Comparison of ENCODE assay signal across 27 cellular contexts in the genomic region with DNA sequence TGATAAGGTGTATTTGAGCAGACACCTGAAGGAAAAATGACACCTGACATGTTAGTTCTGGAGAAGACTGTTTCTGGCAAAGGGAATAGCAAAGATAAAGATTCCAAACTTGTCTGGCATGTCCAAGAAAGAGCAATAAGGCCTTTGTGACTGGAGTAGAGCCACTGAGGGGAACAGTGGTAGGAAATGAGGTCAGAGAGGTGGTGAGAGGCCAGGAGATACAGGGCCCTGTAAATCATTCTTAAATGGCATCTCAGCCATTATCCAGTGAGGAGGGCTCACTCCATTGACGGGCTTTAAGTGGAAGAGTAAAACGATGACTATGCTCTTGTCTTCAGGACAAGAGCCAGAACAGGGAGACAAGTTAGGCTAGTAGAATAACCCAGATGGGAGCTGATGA.
"Had no signal": no experiment of that assay in that cellular context is flagged by ENCODE, and none has a peak within 500 bp of the region (broad histone marks: within the 10 kb centered on the region; RNA-seq: fewer than 3 reads in every experiment).

No MANE protein-coding gene starts in this region.

- ATAC-seq: heart right ventricle; left ventricle myocardium superior; lower lobe of right lung; naive thymus-derived CD8-positive, alpha-beta T cell; right lobe of liver; stimulated activated naive CD8-positive, alpha-beta T cell treated with anti-CD3 and anti-CD28 coated beads, Interleukin-15, amount 100 ng/mL, for 72 hours; upper lobe of right lung had no signal

- DNase-seq: colonic mucosa; effector CD8-positive, alpha-beta T cell; glutamatergic neuron; heart right ventricle; hippocampal formation; immature natural killer cell; left ventricle myocardium superior; lower lobe of right lung; naive thymus-derived CD8-positive, alpha-beta T cell; nephron progenitor cell; occipital lobe; ovary; right lobe of liver; small intestine; stimulated activated CD4-positive, alpha-beta T cell treated with anti-CD3 and anti-CD28 coated beads, Interleukin-12 subunit alpha, Interleukin-12 subunit beta, amount 100 ng/mL, for 4 hours; stimulated activated CD4-positive, alpha-beta T cell treated with anti-CD3 and anti-CD28 coated beads, Interleukin-1b, Interleukin-23, amount 100 ng/mL, for 48 hours; stimulated activated CD4-positive, alpha-beta T cell treated with anti-CD3 and anti-CD28 coated beads, Interleukin-4, amount 100 ng/mL, for 1 hour; stimulated activated CD8-positive, alpha-beta memory T cell treated with anti-CD3 and anti-CD28 coated beads, Interleukin-4, amount 100 ng/mL, for 48 hours; stimulated activated naive CD4-positive, alpha-beta T cell; stimulated activated naive CD8-positive, alpha-beta T cell treated with anti-CD3 and anti-CD28 coated beads, Interleukin-15, amount 100 ng/mL, for 72 hours; transverse colon; upper lobe of right lung; uterus had no signal

- H3K27me3 Mint-ChIP-seq: dendritic cell treated with granulocyte-macrophage colony-stimulating factor and Interleukin-4, amounts not matched to agents 40 ng/mL and 50 ng/mL, for 4 days; naive thymus-derived CD8-positive, alpha-beta T cell; stimulated activated naive CD8-positive, alpha-beta T cell treated with anti-CD3 and anti-CD28 coated beads, Interleukin-15, amount 100 ng/mL, for 72 hours had no signal

- H3K4me1 ChIP-seq: colonic mucosa, uterus had no signal

- H3K36me3 ChIP-seq: colonic mucosa, esophagus muscularis mucosa, heart right ventricle, lower lobe of right lung, ovary, right lobe of liver, suprapubic skin, transverse colon, upper lobe of right lung, uterus had no signal

- H3K27ac ChIP-seq: colonic mucosa, esophagus muscularis mucosa, foreskin keratinocyte, heart right ventricle, lower lobe of right lung, ovary, right lobe of liver, suprapubic skin, transverse colon, upper lobe of right lung, uterus had no signal

- H3K27ac Mint-ChIP-seq: dendritic cell treated with granulocyte-macrophage colony-stimulating factor and Interleukin-4, amounts not matched to agents 40 ng/mL and 50 ng/mL, for 4 days; immature natural killer cell; naive thymus-derived CD8-positive, alpha-beta T cell; nephron progenitor cell; stimulated activated naive CD8-positive, alpha-beta T cell treated with anti-CD3 and anti-CD28 coated beads, Interleukin-15, amount 100 ng/mL, for 72 hours had no signal

- H3K4me3 ChIP-seq: colonic mucosa, esophagus muscularis mucosa, heart right ventricle, lower lobe of right lung, ovary, right lobe of liver, suprapubic skin, transverse colon, upper lobe of right lung, uterus had no signal

- H3K4me3 Mint-ChIP-seq: dendritic cell treated with granulocyte-macrophage colony-stimulating factor and Interleukin-4, amounts not matched to agents 40 ng/mL and 50 ng/mL, for 4 days; immature natural killer cell; naive thymus-derived CD8-positive, alpha-beta T cell; nephron progenitor cell; stimulated activated naive CD8-positive, alpha-beta T cell treated with anti-CD3 and anti-CD28 coated beads, Interleukin-15, amount 100 ng/mL, for 72 hours had no signal

- H3K9me3 ChIP-seq: colonic mucosa, esophagus muscularis mucosa, heart right ventricle, lower lobe of right lung, ovary, right lobe of liver, suprapubic skin, transverse colon, upper lobe of right lung, uterus had no signal

- H3K9me3 Mint-ChIP-seq: dendritic cell treated with granulocyte-macrophage colony-stimulating factor and Interleukin-4, amounts not matched to agents 40 ng/mL and 50 ng/mL, for 4 days; immature natural killer cell; naive thymus-derived CD8-positive, alpha-beta T cell; stimulated activated naive CD8-positive, alpha-beta T cell treated with anti-CD3 and anti-CD28 coated beads, Interleukin-15, amount 100 ng/mL, for 72 hours had no signal

- H3K27me3 ChIP-seq: colonic mucosa, esophagus muscularis mucosa, foreskin keratinocyte, heart right ventricle, ovary, right lobe of liver, suprapubic skin, transverse colon, upper lobe of right lung, uterus had no signal
